ENCODE assay signal across 11 cellular contexts in the genomic region with DNA sequence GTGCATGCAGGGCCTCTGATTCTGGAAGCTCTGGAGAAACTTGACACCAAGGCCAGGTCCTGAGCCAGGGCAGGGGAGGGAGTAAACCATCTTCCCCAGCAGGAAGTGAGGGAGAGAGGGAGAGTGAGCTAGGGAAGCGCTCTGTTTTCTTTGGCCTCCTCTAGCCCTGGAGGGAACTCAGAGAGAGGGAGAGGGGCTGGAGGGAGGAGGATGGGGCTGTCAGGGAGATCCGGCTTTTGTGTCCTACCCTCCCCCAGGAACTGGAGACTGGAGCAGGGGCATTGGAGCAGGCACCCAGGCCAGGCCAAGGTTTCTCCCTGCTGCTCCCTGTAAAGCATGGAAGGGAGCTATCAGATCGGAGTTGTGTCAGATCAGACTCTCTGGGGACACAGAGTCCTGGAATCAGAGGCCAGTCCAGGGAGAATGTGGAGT. TPM values are rescaled to one million over a fixed set of nuclear protein-coding genes. Genes with fewer than 3 reads are reported as not detected.
DNase-seq lines count a peak whose midpoint lies in the region; ATAC-seq, FAIRE-seq and TF ChIP-seq lines count a peak whose summit lies in the region.
"Had no signal": no experiment of that assay in that cellular context is flagged by ENCODE, and none has a peak within 500 bp of the region (broad histone marks: within the 10 kb centered on the region; RNA-seq: fewer than 3 reads in every experiment).

No MANE protein-coding gene starts in this region.

- no peaks in the 10 kb centered on the region for H3K9me3 ChIP-seq in BE2C
- no peaks in the 10 kb centered on the region for H3K9me3 ChIP-seq in PC-9 (ENCODE audit: insufficient read depth, low read depth)

- DNase-seq in BE2C (peak; percentile 88), PC-9 (peak in 1 of 2 experiments; percentile 20), fibroblast of pulmonary artery (ENCODE audit: low read depth) (peak; percentile 94), neural crest cell (ENCODE audit: low read depth, low spot score) (no peak), T1000 (lab: John Stamatoyannopoulos, UW) (no peak), activated T-cell treated with anti-CD3 and anti-CD28 coated beads for 4 hours (no peak), GM12892 (ENCODE audit: insufficient read length) (no peak)
- DNase-seq: activated T-cell treated with anti-CD3 and anti-CD28 coated beads, Interleukin-2, amount 50 U/mL, for 4 hours; substantia nigra had no signal

- no peaks in the 10 kb centered on the region; the same call in 1 of the 2 replicates for H3F3A ChIP-seq in PC-9 (ENCODE audit: insufficient read depth, low read depth)

- H3K9me2 ChIP-seq in PC-9 (ENCODE audit: insufficient read depth): no peaks in the 10 kb centered on the region

- no peak for ATAC-seq in HG02610 (IDR thresholded peaks at IDR 0.05; ENCODE audit: unreplicated experiment)
- ATAC-seq: activated T-cell treated with anti-CD3 and anti-CD28 coated beads, Interleukin-2, amount 50 U/mL, for 4 hours; esophagus mucosa had no signal

- H3K36me3 ChIP-seq in BE2C: no peaks in the 10 kb centered on the region
- H3K36me3 ChIP-seq in PC-9 (ENCODE audit: low read depth): no peaks in the 10 kb centered on the region

- H3K36me3 Mint-ChIP-seq in neural crest cell (ENCODE audit: low read depth): peaks cover 2% of the 10 kb centered on the region

- no peak overlapping the region for H3K27ac ChIP-seq in PC-9

- H3K9me3 Mint-ChIP-seq in neural crest cell: peaks cover 8% of the 10 kb centered on the region

- no peak overlapping the region for H3K4me2 ChIP-seq in PC-9

- no peaks in the 10 kb centered on the region for H4K20me1 ChIP-seq in PC-9 (ENCODE audit: insufficient read depth)

- peak overlapping the region; percentile 58; the same call in 1 of the 2 replicates for H2AFZ ChIP-seq in PC-9

- POLR2A ChIA-PET in PC-9 (lab: Charles Lee; ENCODE audit: unreplicated experiment): no interaction called here

- H3K27me3 ChIP-seq in BE2C (no peaks in the 10 kb centered on the region), PC-9 (ENCODE audit: insufficient read depth, low read depth) (no peaks in the 10 kb centered on the region; the same call in 1 of the 2 replicates)

- peak overlapping the region; percentile 87 for H3K27ac Mint-ChIP-seq in neural crest cell (ENCODE audit: unreplicated experiment)

- H3K4me3 ChIP-seq in BE2C (ENCODE audit: low read depth, low read length) (no peak overlapping the region), PC-9 (no peak overlapping the region), fibroblast of pulmonary artery (replicated peaks; ENCODE audit: low read depth, low read length) (no peak overlapping the region)

- H3K4me1 ChIP-seq in BE2C (peaks cover 25% of the 10 kb centered on the region), PC-9 (replicated peaks; ENCODE audit: insufficient read depth) (0 out of 2 replicates have a peak, but pooled peaks cover 7% of the 10 kb centered on the region)

- H3K27me3 Mint-ChIP-seq in neural crest cell (ENCODE audit: low read depth): no peaks in the 10 kb centered on the region

- CTCF ChIA-PET in PC-9 (lab: Charles Lee): no interaction called here

- H3K4me1 Mint-ChIP-seq in neural crest cell: peaks cover 73% of the 10 kb centered on the region

- no peak for FAIRE-seq in GM12892 (lab: Jason Lieb, UNC)

- no peaks in the 10 kb centered on the region for H3K79me2 ChIP-seq in PC-9 (ENCODE audit: low read depth)

- no TSS peak for BruUV-seq in PC-9 (replicated peaks; lab: Mats Ljungman, UMichigan)

- no peak for TF ChIP-seq CTCF in BE2C (IDR thresholded peaks at IDR 0.05; ENCODE audit: low read depth, low read length)
- TF ChIP-seq CTCF in PC-9 (conservative IDR thresholded peaks at IDR 0.05): no peak
- TF ChIP-seq CTCF in fibroblast of pulmonary artery (IDR thresholded peaks at IDR 0.05; ENCODE audit: low read length, missing control alignments): no peak
- no peak for TF ChIP-seq CTCF in neural crest cell (conservative IDR thresholded peaks at IDR 0.05)

- no peak overlapping the region for H3K4me3 Mint-ChIP-seq in neural crest cell
- H3K4me3 Mint-ChIP-seq: activated T-cell treated with anti-CD3 and anti-CD28 coated beads, Interleukin-2, amount 50 U/mL, for 4 hours had no signal

- intact Hi-C loops in PC-9 (cut with micrococcal nuclease; ENCODE audit: unreplicated experiment): no loop called here

- TF ChIP-seq POLR2A in GM12892 (IDR thresholded peaks at IDR 0.05; ENCODE audit: low read depth, low read length): no peak

RNA-seq across cellular contexts. Expression of gene PKDCC, which starts 22.7 kb away (rescaled TPM):
- polyA plus RNA-seq in BE2C (2012; ENCODE audit: insufficient read depth, insufficient read length, low read depth): 91.9 TPM
- total RNA-seq in PC-9 (2021) (3.9 and 5.5 TPM in 2 replicates), neural crest cell (74.4 and 81.9 TPM in 2 replicates)
- polyA plus RNA-seq in GM12892 (2012; ENCODE audit: missing spikeins): 1.8 TPM

Comparison
In these comparisons a context has a peak if more than half of its experiments do, and no peak if none do; other contexts are left out.
1. DNase-seq: peak in BE2C (single experiment) and fibroblast of pulmonary artery (single experiment); none in neural crest cell (single experiment), T1000 (single experiment), activated T-cell treated with anti-CD3 and anti-CD28 coated beads for 4 hours (single experiment) and GM12892 (single experiment).
2. RNA of gene PKDCC, which starts 22.7 kb away (total RNA-seq): 74.4 to 81.9 TPM in neural crest cell; 3.9 to 5.5 TPM in PC-9; every median in the first group is over 10 times any median in the second.